In the genomic region with DNA sequence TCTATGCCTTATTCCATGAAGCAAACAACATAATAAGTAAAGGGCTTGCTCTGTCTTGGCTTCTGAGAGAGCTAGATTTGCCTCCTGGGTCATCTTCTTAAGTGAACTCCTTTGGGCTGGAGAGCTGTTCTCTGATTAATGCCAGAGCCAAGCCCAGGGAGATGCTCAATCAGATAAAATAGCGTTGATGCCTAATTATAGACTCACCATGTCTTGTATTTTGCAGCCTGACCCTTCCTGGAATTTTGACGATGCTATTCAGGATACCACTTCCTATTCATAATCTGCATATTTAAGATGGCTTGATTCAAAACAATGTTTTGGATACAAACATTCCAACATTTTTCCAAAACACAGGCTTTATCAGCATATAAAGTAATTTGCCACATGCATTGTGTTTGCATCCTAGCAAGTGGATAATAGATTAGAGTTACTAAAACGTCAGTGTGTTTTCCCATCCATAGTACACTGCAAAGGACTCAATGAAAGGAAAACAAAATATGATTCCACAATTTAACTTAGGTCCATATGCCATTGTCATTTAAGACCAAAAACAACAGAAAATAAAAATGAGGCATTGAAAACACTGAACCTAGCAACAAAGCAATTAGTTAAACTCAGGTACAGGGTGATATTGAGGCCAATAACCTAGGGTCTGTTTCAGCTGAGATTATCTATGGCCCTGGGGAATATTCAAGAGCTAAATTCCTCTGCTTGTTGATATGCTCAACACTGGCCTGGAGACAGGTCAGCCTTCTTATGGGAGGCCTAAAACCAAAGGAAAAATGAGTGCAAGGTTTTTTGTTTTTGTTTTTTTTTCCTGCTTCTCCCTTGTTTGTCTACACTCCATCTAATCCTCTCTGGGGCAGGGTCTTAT, we compare ENCODE assay signal across 1 cellular context.
TF ChIP-seq lines count a peak whose summit lies in the region.

No MANE protein-coding gene starts in this region.

TF ChIP-seq in SK-N-SH treated with all-trans-retinoic acid at 6 μM for 48 hours, 23 proteins besides CTCF, POLR2A, EP300 and RAD21 (continued from another document):
- TF ChIP-seq, protein P1, sequence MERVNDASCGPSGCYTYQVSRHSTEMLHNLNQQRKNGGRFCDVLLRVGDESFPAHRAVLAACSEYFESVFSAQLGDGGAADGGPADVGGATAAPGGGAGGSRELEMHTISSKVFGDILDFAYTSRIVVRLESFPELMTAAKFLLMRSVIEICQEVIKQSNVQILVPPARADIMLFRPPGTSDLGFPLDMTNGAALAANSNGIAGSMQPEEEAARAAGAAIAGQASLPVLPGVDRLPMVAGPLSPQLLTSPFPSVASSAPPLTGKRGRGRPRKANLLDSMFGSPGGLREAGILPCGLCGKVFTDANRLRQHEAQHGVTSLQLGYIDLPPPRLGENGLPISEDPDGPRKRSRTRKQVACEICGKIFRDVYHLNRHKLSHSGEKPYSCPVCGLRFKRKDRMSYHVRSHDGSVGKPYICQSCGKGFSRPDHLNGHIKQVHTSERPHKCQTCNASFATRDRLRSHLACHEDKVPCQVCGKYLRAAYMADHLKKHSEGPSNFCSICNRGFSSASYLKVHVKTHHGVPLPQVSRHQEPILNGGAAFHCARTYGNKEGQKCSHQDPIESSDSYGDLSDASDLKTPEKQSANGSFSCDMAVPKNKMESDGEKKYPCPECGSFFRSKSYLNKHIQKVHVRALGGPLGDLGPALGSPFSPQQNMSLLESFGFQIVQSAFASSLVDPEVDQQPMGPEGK (CRISPR knock-in tag; IDR thresholded peaks at IDR 0.05; ENCODE audit: borderline replicate concordance) = no peak
